ENCODE assay signal across 11 cellular contexts in genomic region chr10:56633876-56634452, GRCh38.
DNase-seq lines count a peak whose midpoint lies in the region; ATAC-seq and TF ChIP-seq lines count a peak whose summit lies in the region.
"Had no signal": no experiment of that assay in that cellular context is flagged by ENCODE, and none has a peak within 500 bp of the region (broad histone marks: within the 10 kb centered on the region; RNA-seq: fewer than 3 reads in every experiment).

No MANE protein-coding gene starts in this region.

- no peak overlapping the region for H3K4me3 Mint-ChIP-seq in Calu3 (ENCODE audit: low read depth, unreplicated experiment)

- no peaks in the 10 kb centered on the region for H3K9me3 ChIP-seq in tibial artery
- H3K9me3 ChIP-seq: prostate gland had no signal

- no peaks in the 10 kb centered on the region for H3K36me3 ChIP-seq in tibial artery
- H3K36me3 ChIP-seq: prostate gland had no signal

- intact Hi-C loops in tibial artery (cut with DNase I; ENCODE audit: low total_unique reads), result no loop called here
- intact Hi-C loops in Calu3 (cut with micrococcal nuclease; ENCODE audit: unreplicated experiment), result no loop called here

- no peaks in the 10 kb centered on the region for H3K27me3 ChIP-seq in tibial artery

- no peaks in the 10 kb centered on the region for H3K4me1 Mint-ChIP-seq in Calu3 (ENCODE audit: low read depth, unreplicated experiment)

- H3K4me3 ChIP-seq in tibial artery, result no peak overlapping the region
- H3K4me3 ChIP-seq: prostate gland had no signal

- ATAC-seq in GM18508 (IDR thresholded peaks at IDR 0.05; ENCODE audit: insufficient read depth, unreplicated experiment), result peak; percentile 99
- peak; percentile 99 for ATAC-seq in GM21528 (IDR thresholded peaks at IDR 0.05; ENCODE audit: low FRiP score, unreplicated experiment)
- peak; percentile 99 for ATAC-seq in HG03196 (IDR thresholded peaks at IDR 0.05; ENCODE audit: unreplicated experiment)

- H3K36me3 Mint-ChIP-seq in Calu3 (ENCODE audit: insufficient read depth, unreplicated experiment), result no peaks in the 10 kb centered on the region

- H3K27ac ChIP-seq in tibial artery, result no peak overlapping the region
- H3K27ac ChIP-seq: prostate gland had no signal

- no peaks in the 10 kb centered on the region for H3K9me3 Mint-ChIP-seq in Calu3 (ENCODE audit: low read depth, unreplicated experiment)

- DNase-seq in NCI-H748 (lab: John Stamatoyannopoulos, UW; ENCODE audit: unreplicated experiment), result peak; percentile 78
- DNase-seq in activated effector memory CD4-positive, alpha-beta T cell treated with Interleukin-2 at 50 U/mL for 16 hours, result no peak
- DNase-seq in tibial artery, result no peak
- no peak for DNase-seq in activated effector memory CD4-positive, alpha-beta T cell treated with anti-CD3 and anti-CD28 coated beads, Interleukin-2, amount 50 U/mL, for 16 hours
- DNase-seq in Calu3, result no peak
- DNase-seq: effector memory CD4-positive, alpha-beta T cell; SIG-M5 had no signal

- no TSS peak for BruUV-seq in Calu3 (replicated peaks; lab: Mats Ljungman, UMichigan)

- H3K27ac Mint-ChIP-seq in Calu3 (ENCODE audit: unreplicated experiment), result no peak overlapping the region

- CTCF ChIA-PET in Calu3 (lab: Charles Lee), result interaction anchor here (0.7 kb wide), 1 partner anchor 1835 kb away, joined by 5 read pairs; no protein-coding TSS in a partner anchor

- TF ChIP-seq CTCF in tibial artery (IDR thresholded peaks at IDR 0.05) (no peak), Calu3 (IDR thresholded peaks at IDR 0.05; ENCODE audit: unreplicated experiment) (no peak)

- H3K27me3 Mint-ChIP-seq in Calu3 (ENCODE audit: unreplicated experiment), result no peaks in the 10 kb centered on the region

- H3K4me1 ChIP-seq in tibial artery, result no peaks in the 10 kb centered on the region
- H3K4me1 ChIP-seq: prostate gland had no signal
